In the genomic region with DNA sequence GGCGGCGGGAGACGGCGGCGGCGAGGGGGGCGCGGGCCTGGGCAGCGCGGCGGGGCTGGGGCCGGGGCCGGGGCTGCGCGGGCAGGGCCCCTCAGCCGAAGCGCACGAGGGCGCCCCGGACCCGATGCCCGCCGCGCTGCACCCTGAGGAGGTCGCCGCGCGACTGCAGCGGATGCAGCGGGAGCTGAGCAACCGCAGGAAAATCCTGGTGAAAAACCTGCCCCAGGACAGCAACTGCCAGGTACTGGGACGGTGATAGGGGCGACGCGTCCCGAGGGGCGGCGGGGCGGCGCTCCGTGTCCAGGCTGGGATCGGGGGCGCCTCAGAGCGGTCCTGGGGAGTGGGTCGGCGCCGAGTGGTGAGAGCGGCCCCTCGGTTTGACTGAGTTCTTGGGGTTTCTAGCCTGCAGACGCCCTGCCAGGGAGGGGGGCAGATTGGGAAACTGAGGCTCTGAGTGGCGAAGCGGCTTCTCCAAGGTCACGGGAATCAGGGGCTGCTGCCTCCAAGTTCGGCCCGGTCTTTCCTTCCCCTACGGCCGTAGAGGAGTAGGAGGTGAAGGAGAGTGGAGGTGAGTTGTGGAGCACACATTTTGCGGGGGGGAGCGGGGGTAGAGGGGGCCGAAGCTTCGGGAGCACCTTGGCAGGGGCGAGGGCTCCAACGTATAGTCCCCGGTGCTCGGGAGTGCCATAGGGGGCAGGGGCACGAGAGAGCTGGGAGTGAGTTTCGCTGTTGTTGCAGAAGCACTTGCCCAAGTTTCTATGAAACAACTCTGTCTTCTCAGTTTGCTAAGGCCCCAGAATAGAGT, we compare ENCODE assay signal across 8 cellular contexts. TPM values are rescaled to one million over a fixed set of nuclear protein-coding genes. Genes with fewer than 3 reads are reported as not detected.
DNase-seq lines count a peak whose midpoint lies in the region; ATAC-seq, FAIRE-seq and TF ChIP-seq lines count a peak whose summit lies in the region.

No MANE protein-coding gene starts in this region.

- ATAC-seq in HG03439 (IDR thresholded peaks at IDR 0.05; ENCODE audit: unreplicated experiment): peak; percentile 25
- ATAC-seq in GM21367 (IDR thresholded peaks at IDR 0.05; ENCODE audit: unreplicated experiment): no peak

- H3K4me3 ChIP-seq in kidney (ENCODE audit: low read length in 2 of 2): peak overlapping the region; percentile 80 to 81

- H3K27ac Mint-ChIP-seq in T-helper 2 cell treated with Interferon-gamma antibody and Interleukin-4, amounts not matched to agents 5 μg/mL and 100 μg/mL, for 36 hours: no peak overlapping the region

- no peaks in the 10 kb centered on the region for H3K36me3 ChIP-seq in kidney (ENCODE audit: control insufficient read depth in 1 of 2, insufficient read depth in 2 of 2, low read length in 2 of 2)

- peaks cover 0 to 9% of the 10 kb centered on the region in 2 donors for H3K4me1 ChIP-seq in kidney (ENCODE audit: control insufficient read depth in 1 of 2, insufficient read depth in 1 of 2, low read depth in 1 of 2, low read length in 2 of 2)

- peak overlapping the region; percentile 86 to 96 for H3K9ac ChIP-seq in kidney (ENCODE audit: low read length in 2 of 2)

- peak overlapping the region; percentile 74 for H3K4me3 Mint-ChIP-seq in T-helper 2 cell treated with Interferon-gamma antibody and Interleukin-4, amounts not matched to agents 5 μg/mL and 100 μg/mL, for 36 hours

- H3K9me3 ChIP-seq in kidney (ENCODE audit: control insufficient read depth in 1 of 2, low read length in 2 of 2): no peaks in the 10 kb centered on the region

- FAIRE-seq in kidney (lab: Jason Lieb, UNC): no peak

- peak; percentile 62 for DNase-seq in activated effector memory CD4-positive, alpha-beta T cell treated with anti-CD3 and anti-CD28 coated beads, Interleukin-2, amount 50 U/mL, for 16 hours
- no peak for DNase-seq in activated effector memory CD4-positive, alpha-beta T cell treated with Interleukin-2 at 50 U/mL for 16 hours
- no peak for DNase-seq in T-helper 2 cell treated with Interferon-gamma antibody and Interleukin-4, amounts not matched to agents 5 μg/mL and 100 μg/mL, for 36 hours (ENCODE audit: low spot score)
- DNase-seq in cerebellar cortex (ENCODE audit: low spot score): peak; percentile 22
- DNase-seq in kidney: peak; percentile 78
- peak; percentile 6 for DNase-seq in stimulated activated CD4-positive, alpha-beta T cell treated with anti-CD3 and anti-CD28 coated beads, Interleukin-4, amount 100 ng/mL, for 1 hour

- H3K36me3 Mint-ChIP-seq in T-helper 2 cell treated with Interferon-gamma antibody and Interleukin-4, amounts not matched to agents 5 μg/mL and 100 μg/mL, for 36 hours (ENCODE audit: low read depth): no peaks in the 10 kb centered on the region

- no peaks in the 10 kb centered on the region for H3K9me3 Mint-ChIP-seq in T-helper 2 cell treated with Interferon-gamma antibody and Interleukin-4, amounts not matched to agents 5 μg/mL and 100 μg/mL, for 36 hours

- H3K27ac ChIP-seq in kidney (ENCODE audit: low read depth in 2 of 2, low read length in 2 of 2): peak overlapping the region; percentile 82 to 86

- H3K27me3 Mint-ChIP-seq in T-helper 2 cell treated with Interferon-gamma antibody and Interleukin-4, amounts not matched to agents 5 μg/mL and 100 μg/mL, for 36 hours (ENCODE audit: low read depth): peaks cover 35% of the 10 kb centered on the region

- intact Hi-C loops in kidney (cut with DNase I): no loop called here

- TF ChIP-seq CTCF in kidney (IDR thresholded peaks at IDR 0.05; ENCODE audit: borderline replicate concordance, extremely low read depth, insufficient read depth): no peak

- H3K4me1 Mint-ChIP-seq in T-helper 2 cell treated with Interferon-gamma antibody and Interleukin-4, amounts not matched to agents 5 μg/mL and 100 μg/mL, for 36 hours (ENCODE audit: low read depth): peaks cover 8% of the 10 kb centered on the region

RNA-seq across cellular contexts. Expression of a gene that starts 0.5 kb away (rescaled TPM):
- total RNA-seq in kidney: 9.4 TPM
- 7.7 TPM for polyA plus RNA-seq in kidney (ENCODE audit: insufficient read depth, low read depth, low replicate concordance)

Comparison
In these comparisons a context has a peak if more than half of its experiments do, and no peak if none do; other contexts are left out.
1. DNase-seq: peak in activated effector memory CD4-positive, alpha-beta T cell treated with anti-CD3 and anti-CD28 coated beads, Interleukin-2, amount 50 U/mL, for 16 hours (single experiment), cerebellar cortex (single experiment), kidney (single experiment) and stimulated activated CD4-positive, alpha-beta T cell treated with anti-CD3 and anti-CD28 coated beads, Interleukin-4, amount 100 ng/mL, for 1 hour (single experiment); none in activated effector memory CD4-positive, alpha-beta T cell treated with Interleukin-2 at 50 U/mL for 16 hours (single experiment) and T-helper 2 cell treated with Interferon-gamma antibody and Interleukin-4, amounts not matched to agents 5 μg/mL and 100 μg/mL, for 36 hours (single experiment).